Comparison of ENCODE assay signal across 19 cellular contexts in genomic region chr11:115580416-115580815, GRCh38.
DNase-seq lines count a peak whose midpoint lies in the region; ATAC-seq and TF ChIP-seq lines count a peak whose summit lies in the region.
"Had no signal": no experiment of that assay in that cellular context is flagged by ENCODE, and none has a peak within 500 bp of the region (broad histone marks: within the 10 kb centered on the region; RNA-seq: fewer than 3 reads in every experiment).

No MANE protein-coding gene starts in this region.

- DNase-seq in GM23338 (ENCODE audit: low spot score) (no peak), MV-4-11 (lab: John Stamatoyannopoulos, UW) (peak; percentile 13), hepatocyte (ENCODE audit: low spot score) (no peak), smooth muscle cell (lab: John Stamatoyannopoulos, UW; ENCODE audit: unreplicated experiment) (no peak), OCI-M2 (lab: John Stamatoyannopoulos, UW; ENCODE audit: unreplicated experiment) (no peak), uterus (no peak), AG08395 (ENCODE audit: low spot score) (no peak)
- DNase-seq: CD4-positive, alpha-beta T cell; HFFc6; KG1; NCI-H2029 treated with DMSO at 0.1 percent for 48 hours; NCI-H2171 treated with DMSO at 0.1 percent for 48 hours; PC-3; SHP77 treated with DMSO at 0.1 percent for 48 hours; SW 1271; T-helper 17 cell had no signal

- TF ChIP-seq CTCF in GM23338 (conservative IDR thresholded peaks at IDR 0.05; ENCODE audit: low read depth in 2 of 2) (no peak), hepatocyte (IDR thresholded peaks at IDR 0.05; ENCODE audit: poor library complexity) (no peak), smooth muscle cell (IDR thresholded peaks at IDR 0.05; ENCODE audit: borderline replicate concordance, insufficient read depth, poor library complexity, severe bottlenecking) (no peak), uterus (IDR thresholded peaks at IDR 0.05) (no peak)

- TF ChIP-seq POLR2A in uterus (IDR thresholded peaks at IDR 0.05) = no peak

- H3K27me3 ChIP-seq in GM23338 (ENCODE audit: insufficient read depth) (no peaks in the 10 kb centered on the region), hepatocyte (no peaks in the 10 kb centered on the region), smooth muscle cell (ENCODE audit: low read depth) (no peaks in the 10 kb centered on the region), uterus (no peaks in the 10 kb centered on the region)
- H3K27me3 ChIP-seq: BLaER1 had no signal

- H3K79me2 ChIP-seq in GM23338 (replicated peaks; ENCODE audit: insufficient read depth) (no peaks in the 10 kb centered on the region), hepatocyte (no peaks in the 10 kb centered on the region), smooth muscle cell (ENCODE audit: low read depth) (no peaks in the 10 kb centered on the region)

- H3K27ac ChIP-seq in GM23338 (ENCODE audit: low read depth) = no peak overlapping the region
- no peak overlapping the region for H3K27ac ChIP-seq in hepatocyte
- H3K27ac ChIP-seq in smooth muscle cell (ENCODE audit: low read depth) = no peak overlapping the region
- no peak overlapping the region for H3K27ac ChIP-seq in uterus
- H3K27ac ChIP-seq: BLaER1, HL-60, SK-N-MC had no signal

- H3K9me3 ChIP-seq in hepatocyte (ENCODE audit: low read depth) = no peaks in the 10 kb centered on the region
- H3K9me3 ChIP-seq in smooth muscle cell (replicated peaks; ENCODE audit: low read depth) = no peaks in the 10 kb centered on the region
- no peaks in the 10 kb centered on the region for H3K9me3 ChIP-seq in uterus
- H3K9me3 ChIP-seq: BLaER1 had no signal

- intact Hi-C loops in uterus (cut with DNase I; ENCODE audit: low total_unique reads) = no loop called here

- H2AFZ ChIP-seq in GM23338 (peak overlapping the region; percentile 81), hepatocyte (no peak overlapping the region), smooth muscle cell (ENCODE audit: low read depth) (no peak overlapping the region)

- H3K9me2 ChIP-seq in GM23338 (ENCODE audit: insufficient read depth) (peaks cover 6% of the 10 kb centered on the region), hepatocyte (replicated peaks; ENCODE audit: insufficient read depth) (no peaks in the 10 kb centered on the region)

- 31% methylated on average over 4 of the region's 4 CpGs for WGBS in hepatocyte (ENCODE audit: low lambda C conversion rate, missing lambda C conversion rate)
- 31% methylated on average over 4 of the region's 4 CpGs for WGBS in smooth muscle cell (ENCODE audit: low lambda C conversion rate)

- H3K27ac Mint-ChIP-seq in GM23338 = no peak overlapping the region
- H3K27ac Mint-ChIP-seq: CD4-positive, alpha-beta T cell; HFFc6; T-helper 17 cell had no signal

- no peaks in the 10 kb centered on the region for H4K20me1 ChIP-seq in GM23338 (replicated peaks; ENCODE audit: insufficient read depth)
- no peaks in the 10 kb centered on the region for H4K20me1 ChIP-seq in hepatocyte (ENCODE audit: insufficient read depth, poor library complexity, severe bottlenecking)
- no peaks in the 10 kb centered on the region for H4K20me1 ChIP-seq in smooth muscle cell (ENCODE audit: low read depth)
- H4K20me1 ChIP-seq: BLaER1 had no signal

- H3K4me3 Mint-ChIP-seq in GM23338 = no peak overlapping the region
- H3K4me3 Mint-ChIP-seq: CD4-positive, alpha-beta T cell; HFFc6; T-helper 17 cell had no signal

- peaks cover 28% of the 10 kb centered on the region for H3K4me1 ChIP-seq in GM23338 (ENCODE audit: insufficient read depth)
- peaks cover 18% of the 10 kb centered on the region for H3K4me1 ChIP-seq in hepatocyte (ENCODE audit: insufficient read depth)
- peaks cover 17% of the 10 kb centered on the region for H3K4me1 ChIP-seq in smooth muscle cell (ENCODE audit: low read depth)
- H3K4me1 ChIP-seq in uterus = no peaks in the 10 kb centered on the region
- H3K4me1 ChIP-seq: BLaER1 had no signal

- no peaks in the 10 kb centered on the region for H3K36me3 ChIP-seq in GM23338 (ENCODE audit: insufficient read depth)
- H3K36me3 ChIP-seq in hepatocyte (replicated peaks; ENCODE audit: insufficient read depth, low read depth) = no peaks in the 10 kb centered on the region
- no peaks in the 10 kb centered on the region for H3K36me3 ChIP-seq in smooth muscle cell (ENCODE audit: low read depth)
- H3K36me3 ChIP-seq in uterus = no peaks in the 10 kb centered on the region
- H3K36me3 ChIP-seq: BLaER1 had no signal

- peak overlapping the region; percentile 60 for H3K4me2 ChIP-seq in GM23338
- peak overlapping the region; percentile 29 for H3K4me2 ChIP-seq in hepatocyte
- peak overlapping the region; percentile 57 for H3K4me2 ChIP-seq in smooth muscle cell
- H3K4me2 ChIP-seq: BLaER1 had no signal

- no peaks in the 10 kb centered on the region for H3K9me3 Mint-ChIP-seq in GM23338
- H3K9me3 Mint-ChIP-seq: CD4-positive, alpha-beta T cell had no signal

- H3K27me3 Mint-ChIP-seq in GM23338 (ENCODE audit: insufficient read depth, low read depth, poor library complexity) = peaks cover 13% of the 10 kb centered on the region
- H3K27me3 Mint-ChIP-seq: CD4-positive, alpha-beta T cell; T-helper 17 cell had no signal

- H3F3A ChIP-seq in GM23338 (replicated peaks; ENCODE audit: low read depth) = no peaks in the 10 kb centered on the region
- no peaks in the 10 kb centered on the region for H3F3A ChIP-seq in smooth muscle cell (ENCODE audit: low read depth)

- no peak overlapping the region for H3K9ac ChIP-seq in smooth muscle cell (ENCODE audit: low read depth)
- H3K9ac ChIP-seq: BLaER1 had no signal

- H3K36me3 Mint-ChIP-seq in GM23338 (ENCODE audit: low read depth) = no peaks in the 10 kb centered on the region

- H3K4me1 Mint-ChIP-seq in GM23338 = peaks cover 24% of the 10 kb centered on the region
- H3K4me1 Mint-ChIP-seq: T-helper 17 cell had no signal

- no peak overlapping the region for H3K4me3 ChIP-seq in GM23338
- H3K4me3 ChIP-seq in hepatocyte = no peak overlapping the region
- no peak overlapping the region for H3K4me3 ChIP-seq in smooth muscle cell
- no peak overlapping the region for H3K4me3 ChIP-seq in uterus
- H3K4me3 ChIP-seq: BLaER1, SK-N-MC had no signal

- ATAC-seq in GM23338 = no peak
- ATAC-seq: PC-3, T-helper 17 cell had no signal

TF ChIP-seq in GM23338, 12 proteins besides CTCF, POLR2A, EP300 and RAD21 (continues in another document):
- TF ChIP-seq ZNF462 (CRISPR knock-in tag; IDR thresholded peaks at IDR 0.05) (no peak), STAT1 (IDR thresholded peaks at IDR 0.05; ENCODE audit: unreplicated experiment) (no peak), ZNF114 (CRISPR knock-in tag; IDR thresholded peaks at IDR 0.05) (no peak), CREB1 (CRISPR knock-in tag; IDR thresholded peaks at IDR 0.05; ENCODE audit: low read depth) (no peak), JUNB (IDR thresholded peaks at IDR 0.05; ENCODE audit: unreplicated experiment) (no peak)
